ENCODE assay signal across 21 cellular contexts in the genomic region with DNA sequence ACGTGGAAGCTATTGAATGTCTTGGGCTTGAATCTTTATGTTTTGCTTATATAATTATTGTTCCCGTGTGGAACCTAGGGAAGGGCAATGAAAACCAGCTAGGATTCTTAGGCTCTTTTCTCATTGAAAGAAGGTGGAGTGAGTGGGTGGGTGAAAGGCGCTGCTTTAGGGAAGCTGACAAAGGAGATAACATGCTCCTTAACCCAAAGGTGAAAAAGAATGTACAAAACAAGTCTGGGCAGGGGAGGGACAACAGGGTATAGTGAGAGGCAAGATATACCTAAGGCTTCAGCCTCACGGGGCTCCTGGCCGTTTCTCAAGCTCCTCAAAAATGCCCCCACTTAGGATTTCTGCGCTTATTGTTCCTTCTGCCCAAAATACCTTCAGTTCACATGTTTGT. TPM values are rescaled to one million over a fixed set of nuclear protein-coding genes. Genes with fewer than 3 reads are reported as not detected.
DNase-seq lines count a peak whose midpoint lies in the region; ATAC-seq and TF ChIP-seq lines count a peak whose summit lies in the region.
"Had no signal": no experiment of that assay in that cellular context is flagged by ENCODE, and none has a peak within 500 bp of the region (broad histone marks: within the 10 kb centered on the region; RNA-seq: fewer than 3 reads in every experiment).

No MANE protein-coding gene starts in this region.

- H3K9me3 Mint-ChIP-seq in CD4-positive, alpha-beta T cell: no peaks in the 10 kb centered on the region
- no peaks in the 10 kb centered on the region for H3K9me3 Mint-ChIP-seq in GM23338
- no peaks in the 10 kb centered on the region for H3K9me3 Mint-ChIP-seq in activated naive CD4-positive, alpha-beta T cell treated with anti-CD3 and anti-CD28 coated beads, Interleukin-2, amount 50 U/mL, for 72 hours
- H3K9me3 Mint-ChIP-seq in naive thymus-derived CD4-positive, alpha-beta T cell: no peaks in the 10 kb centered on the region

- H3K4me3 ChIP-seq in GM23338 (no peak overlapping the region), MG63 (no peak overlapping the region)
- peak overlapping the region; percentile 62 for H3K4me3 ChIP-seq in naive thymus-derived CD4-positive, alpha-beta T cell (ENCODE audit: low read length)
- H3K4me3 ChIP-seq: breast epithelium, dorsolateral prefrontal cortex, testis had no signal

- no peaks in the 10 kb centered on the region for H3K4me1 ChIP-seq in GM23338 (ENCODE audit: insufficient read depth)
- peaks cover 19 to 34% of the 10 kb centered on the region in 2 donors for H3K4me1 ChIP-seq in naive thymus-derived CD4-positive, alpha-beta T cell (ENCODE audit: control insufficient read depth in 2 of 2, insufficient read depth in 2 of 2, low read length in 2 of 2)
- H3K4me1 ChIP-seq: breast epithelium, heart left ventricle, testis had no signal

- no peak for TF ChIP-seq CTCF in CD4-positive, alpha-beta T cell (IDR thresholded peaks at IDR 0.05)
- no peak for TF ChIP-seq CTCF in GM23338 (conservative IDR thresholded peaks at IDR 0.05; ENCODE audit: low read depth in 2 of 2)

- peak overlapping the region; percentile 63; the same call in 1 of the 2 replicates for H2AFZ ChIP-seq in GM23338

- H3K27ac ChIP-seq in CD4-positive, alpha-beta T cell (ENCODE audit: low read depth, low read length): peak overlapping the region; percentile 75
- H3K27ac ChIP-seq in GM23338 (ENCODE audit: low read depth): no peak overlapping the region
- peak overlapping the region; percentile 72 for H3K27ac ChIP-seq in naive thymus-derived CD4-positive, alpha-beta T cell (ENCODE audit: low read depth, low read length)
- H3K27ac ChIP-seq: breast epithelium, dorsolateral prefrontal cortex, testis had no signal

- peak overlapping the region; percentile 98 for H3K27ac Mint-ChIP-seq in CD4-positive, alpha-beta T cell
- no peak overlapping the region for H3K27ac Mint-ChIP-seq in GM23338
- peak overlapping the region; percentile 95 for H3K27ac Mint-ChIP-seq in activated naive CD4-positive, alpha-beta T cell treated with anti-CD3 and anti-CD28 coated beads, Interleukin-2, amount 50 U/mL, for 72 hours
- peak overlapping the region; percentile 85 to 96 (median 91) for H3K27ac Mint-ChIP-seq in naive thymus-derived CD4-positive, alpha-beta T cell

- no peaks in the 10 kb centered on the region for H3F3A ChIP-seq in GM23338 (replicated peaks; ENCODE audit: low read depth)

- H3K9me3 ChIP-seq in CD4-positive, alpha-beta T cell (ENCODE audit: control insufficient read depth, low read length): no peaks in the 10 kb centered on the region
- no peaks in the 10 kb centered on the region for H3K9me3 ChIP-seq in naive thymus-derived CD4-positive, alpha-beta T cell (ENCODE audit: control insufficient read depth in 2 of 3, low read length in 3 of 3)
- no peaks in the 10 kb centered on the region for H3K9me3 ChIP-seq in MG63
- H3K9me3 ChIP-seq: breast epithelium, heart left ventricle, testis had no signal

- ATAC-seq in CD4-positive, alpha-beta T cell (ENCODE audit: poor library complexity): no peak
- ATAC-seq in GM23338 (peak; percentile 43; the same call in 2 of the 3 replicates), HG03139 (IDR thresholded peaks at IDR 0.05; ENCODE audit: unreplicated experiment) (no peak)
- ATAC-seq in activated naive CD4-positive, alpha-beta T cell treated with anti-CD3 and anti-CD28 coated beads, Interleukin-2, amount 50 U/mL, for 72 hours: no peak
- ATAC-seq in naive thymus-derived CD4-positive, alpha-beta T cell: no peak
- ATAC-seq: heart left ventricle, sciatic nerve had no signal

- H4K20me1 ChIP-seq in GM23338 (replicated peaks; ENCODE audit: insufficient read depth): no peaks in the 10 kb centered on the region

- no peaks in the 10 kb centered on the region for H3K27me3 ChIP-seq in CD4-positive, alpha-beta T cell (ENCODE audit: control insufficient read depth, insufficient read depth, low read length)
- no peaks in the 10 kb centered on the region for H3K27me3 ChIP-seq in GM23338 (ENCODE audit: insufficient read depth)
- H3K27me3 ChIP-seq in naive thymus-derived CD4-positive, alpha-beta T cell (ENCODE audit: control insufficient read depth in 2 of 2, insufficient read depth in 2 of 2, low read length in 2 of 2): no peaks in the 10 kb centered on the region
- no peaks in the 10 kb centered on the region for H3K27me3 ChIP-seq in MG63
- H3K27me3 ChIP-seq: heart left ventricle, testis had no signal

- no peaks in the 10 kb centered on the region for H3K36me3 ChIP-seq in GM23338 (ENCODE audit: insufficient read depth)
- H3K36me3 ChIP-seq in naive thymus-derived CD4-positive, alpha-beta T cell (ENCODE audit: control insufficient read depth in 2 of 3, insufficient read depth in 3 of 3, low read length in 3 of 3): no peaks in the 10 kb centered on the region
- no peaks in the 10 kb centered on the region for H3K36me3 ChIP-seq in MG63
- H3K36me3 ChIP-seq: breast epithelium, heart left ventricle had no signal

- intact Hi-C loops in CD4-positive, alpha-beta T cell (cut with DNase I, micrococcal nuclease): loop anchor here (5.0 to 10.0 kb wide), 3 partner anchors 131 to 387 kb away; a partner anchor contains a TSS
- intact Hi-C loops in naive thymus-derived CD4-positive, alpha-beta T cell (cut with micrococcal nuclease): loop anchor here (1.0 to 10.0 kb wide), 9 partner anchors 9 to 613 kb away; a partner anchor contains a TSS

- POLR2A ChIA-PET in CD4-positive, alpha-beta T cell (lab: Charles Lee): interaction anchor here (0.8 to 4.3 kb wide), 6 partner anchors 8 to 388 kb away, joined by 3 to 48 read pairs (median 5); no protein-coding TSS in a partner anchor
- POLR2A ChIA-PET in naive thymus-derived CD4-positive, alpha-beta T cell (lab: Charles Lee): interaction anchor here (0.9 to 1.3 kb wide), 2 partner anchors 11 to 130 kb away, joined by 3 to 5 read pairs; no protein-coding TSS in a partner anchor

- H3K27me3 Mint-ChIP-seq in CD4-positive, alpha-beta T cell: no peaks in the 10 kb centered on the region
- no peaks in the 10 kb centered on the region for H3K27me3 Mint-ChIP-seq in GM23338 (ENCODE audit: insufficient read depth, low read depth, poor library complexity)
- H3K27me3 Mint-ChIP-seq in naive thymus-derived CD4-positive, alpha-beta T cell: no peaks in the 10 kb centered on the region

- no peaks in the 10 kb centered on the region for H3K79me2 ChIP-seq in GM23338 (replicated peaks; ENCODE audit: insufficient read depth)

- peak overlapping the region; percentile 99 for H3K4me3 Mint-ChIP-seq in CD4-positive, alpha-beta T cell
- H3K4me3 Mint-ChIP-seq in GM23338: no peak overlapping the region
- H3K4me3 Mint-ChIP-seq in naive thymus-derived CD4-positive, alpha-beta T cell: peak overlapping the region; percentile 79 to 99 (median 96)

- H3K9me2 ChIP-seq in GM23338 (ENCODE audit: insufficient read depth): no peaks in the 10 kb centered on the region

- CTCF ChIA-PET in CD4-positive, alpha-beta T cell (lab: Charles Lee): interaction anchor here (1.0 kb wide), 1 partner anchor 34 kb away, joined by 3 read pairs; no protein-coding TSS in a partner anchor
- CTCF ChIA-PET in naive thymus-derived CD4-positive, alpha-beta T cell (lab: Charles Lee): interaction anchor here (0.5 kb wide), 1 partner anchor 118 kb away, joined by 4 read pairs; no protein-coding TSS in a partner anchor

- DNase-seq in CD4-positive, alpha-beta T cell: no peak
- DNase-seq in GM23338 (ENCODE audit: low spot score) (no peak), MG63 (no peak), NCI-H1694 (lab: John Stamatoyannopoulos, UW) (no peak)
- no peak for DNase-seq in activated naive CD4-positive, alpha-beta T cell treated with anti-CD3 and anti-CD28 coated beads, Interleukin-2, amount 50 U/mL, for 72 hours (ENCODE audit: low spot score in 2 of 2)
- DNase-seq in naive thymus-derived CD4-positive, alpha-beta T cell: no peak
- DNase-seq: activated gamma-delta T cell; DMS 273 treated with DMSO at 0.1 percent for 48 hours; dorsolateral prefrontal cortex; GOT3; heart left ventricle; kidney; mesendoderm; SHP77 treated with DMSO at 0.1 percent for 48 hours; stimulated activated CD4-positive, alpha-beta T cell treated with anti-CD3 and anti-CD28 coated beads, Interleukin-2, amount 100 ng/mL, for 24 hours; T1000; testis had no signal

- peaks cover 49% of the 10 kb centered on the region for H3K4me1 Mint-ChIP-seq in CD4-positive, alpha-beta T cell (ENCODE audit: low read depth)
- H3K4me1 Mint-ChIP-seq in GM23338: peaks cover 7% of the 10 kb centered on the region; the same call in 2 of the 3 replicates
- peaks cover 8 to 45% (median 41%) of the 10 kb centered on the region in 7 donors for H3K4me1 Mint-ChIP-seq in naive thymus-derived CD4-positive, alpha-beta T cell

- peaks cover 31% of the 10 kb centered on the region for H3K36me3 Mint-ChIP-seq in CD4-positive, alpha-beta T cell (ENCODE audit: low read depth)
- H3K36me3 Mint-ChIP-seq in GM23338 (ENCODE audit: low read depth): no peaks in the 10 kb centered on the region
- peaks cover 8 to 17% of the 10 kb centered on the region in 2 donors for H3K36me3 Mint-ChIP-seq in activated naive CD4-positive, alpha-beta T cell treated with anti-CD3 and anti-CD28 coated beads, Interleukin-2, amount 50 U/mL, for 72 hours
- peaks cover 0 to 8% (median 3%) of the 10 kb centered on the region in 5 donors for H3K36me3 Mint-ChIP-seq in naive thymus-derived CD4-positive, alpha-beta T cell

- no peak overlapping the region for H3K4me2 ChIP-seq in GM23338

TF ChIP-seq in GM23338, 12 proteins besides CTCF, POLR2A, EP300 and RAD21 (continues in another document):
- TF ChIP-seq NANOG (IDR thresholded peaks at IDR 0.05; ENCODE audit: borderline replicate concordance): no peak
- TF ChIP-seq EZH2phosphoT487 (IDR thresholded peaks at IDR 0.05; ENCODE audit: unreplicated experiment): no peak

RNA-seq across cellular contexts. Expression of a gene that starts 1.8 kb away (rescaled TPM):
- total RNA-seq in CD4-positive, alpha-beta T cell: 10 to 100 TPM; 39.6 to 41.5 TPM
- not detected in 2 replicates for total RNA-seq in GM23338 (2014; rRNA removed; shearing (Covaris generic))
- polyA plus RNA-seq in GM23338 (2016; fragmentation: Nextera tagmentation; extraction: Ambion mirVana): 0.09 TPM in 1 of 2 replicates, not detected in the other
- 10 to 100 TPM; 30.5 to 48.9 TPM for total RNA-seq in activated naive CD4-positive, alpha-beta T cell treated with anti-CD3 and anti-CD28 coated beads, Interleukin-2, amount 50 U/mL, for 72 hours
- 10 to 100 TPM; 23.8 to 48.2 (median 37.9) TPM for total RNA-seq in naive thymus-derived CD4-positive, alpha-beta T cell
- polyA plus RNA-seq in naive thymus-derived CD4-positive, alpha-beta T cell: 10 to 100 TPM; 43.8 to 57.6 TPM
- not detected in 2 replicates for total RNA-seq in MG63 (2014; rRNA removed; shearing (Covaris generic); ENCODE audit: low replicate concordance)
- total RNA-seq: NCI-H460, testis had no signal

RNA-seq across cellular contexts. Expression of a gene that starts 15.7 kb away (rescaled TPM):
- total RNA-seq in CD4-positive, alpha-beta T cell: not detected
- 0.12 TPM in 1 of 2 replicates, not detected in the other for total RNA-seq in GM23338 (2014; rRNA removed; shearing (Covaris generic))
- not detected in 2 replicates for polyA plus RNA-seq in GM23338 (2016; fragmentation: Nextera tagmentation; extraction: Ambion mirVana)
- total RNA-seq in activated naive CD4-positive, alpha-beta T cell treated with anti-CD3 and anti-CD28 coated beads, Interleukin-2, amount 50 U/mL, for 72 hours: under 1 TPM; 0.09 to 0.18 TPM
- not detected for total RNA-seq in naive thymus-derived CD4-positive, alpha-beta T cell
- polyA plus RNA-seq in naive thymus-derived CD4-positive, alpha-beta T cell: not detected
- not detected in 2 replicates for total RNA-seq in MG63 (2014; rRNA removed; shearing (Covaris generic); ENCODE audit: low replicate concordance)
- total RNA-seq: breast epithelium, heart left ventricle, kidney, NCI-H460, sciatic nerve had no signal
- polyA plus RNA-seq: heart left ventricle had no signal

Comparison
In these comparisons a context has a peak if more than half of its experiments do, and no peak if none do; other contexts are left out.
1. RNA of a gene that starts 1.8 kb away (total RNA-seq): 30.5 to 48.9 TPM in activated naive CD4-positive, alpha-beta T cell treated with anti-CD3 and anti-CD28 coated beads, Interleukin-2, amount 50 U/mL, for 72 hours, 39.6 to 41.5 TPM in CD4-positive, alpha-beta T cell and 23.8 to 48.2 TPM in naive thymus-derived CD4-positive, alpha-beta T cell; not detected in GM23338 and not detected in MG63; every median in the first group is over 10 times any median in the second.